In the genomic region with DNA sequence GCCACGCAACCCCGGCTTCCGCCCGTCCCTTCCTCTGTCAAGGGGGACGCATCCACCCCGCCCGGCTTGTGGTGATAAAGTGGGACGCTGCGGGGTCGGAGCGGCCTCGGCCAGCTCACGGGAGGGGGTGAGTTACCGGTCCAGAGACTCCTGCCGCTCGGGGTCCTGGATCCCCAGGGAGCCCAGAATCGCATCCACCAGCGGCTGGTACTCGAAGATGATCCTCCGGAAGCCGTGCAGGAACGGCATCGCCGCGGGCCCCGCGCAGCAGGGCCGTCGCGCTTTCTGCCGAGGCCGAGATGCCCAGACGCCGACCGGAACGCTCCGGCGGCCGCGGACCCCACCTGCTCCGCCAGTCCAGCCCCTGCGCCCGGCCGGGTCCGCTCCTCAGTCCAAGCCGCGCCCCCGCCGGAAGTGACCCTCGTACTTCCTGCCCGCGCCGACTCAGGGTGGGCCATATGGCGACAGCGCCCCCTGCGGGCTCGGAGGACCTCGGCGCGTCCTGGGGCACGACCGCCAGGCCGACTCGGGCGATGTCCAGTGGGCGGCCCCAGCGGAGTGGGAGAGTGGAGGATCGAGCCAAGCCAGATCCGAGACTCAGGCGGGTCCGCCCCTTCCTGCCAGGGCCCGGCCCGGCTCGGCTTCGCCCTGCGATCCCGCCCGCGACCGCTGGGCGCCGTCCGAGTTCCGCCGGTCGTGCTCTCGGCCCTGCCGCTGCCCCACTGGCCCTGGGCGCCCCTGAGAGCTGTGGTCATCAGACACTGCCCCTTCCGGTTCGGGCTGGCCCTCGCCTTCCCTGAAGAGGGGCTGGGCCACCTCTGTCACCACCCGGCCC, we compare ENCODE assay signal across 7 cellular contexts. TPM values are rescaled to one million over a fixed set of nuclear protein-coding genes. Genes with fewer than 3 reads are reported as not detected.
A peak's percentile ranks its signal among the peaks of the same experiment; 100 is the strongest.
DNase-seq lines count a peak whose midpoint lies in the region; ATAC-seq, FAIRE-seq and TF ChIP-seq lines count a peak whose summit lies in the region.

ASB6 (minus strand) TSS at position 401 of the 835 bp plus-strand sequence; CDS start at position 249, 152 bp downstream.

- WGBS in hepatocyte (ENCODE audit: low lambda C conversion rate, missing lambda C conversion rate), result under 1% methylated on average over 75 of the region's 93 CpGs

- H3K9ac ChIP-seq in astrocyte (ENCODE audit: low read length), result peak within 1 kb of the TSS; percentile 94

- H3K4me3 ChIP-seq in astrocyte (ENCODE audit: insufficient read depth, low read depth, low read length) (peak within 1 kb of the TSS; percentile 87), hepatocyte (peak within 1 kb of the TSS; percentile 71)

- no peak for FAIRE-seq in astrocyte (lab: Jason Lieb, UNC)

- peak within 1 kb of the TSS; percentile 84 for H3K27ac Mint-ChIP-seq in T-helper 2 cell treated with Interferon-gamma antibody and Interleukin-4, amounts not matched to agents 5 μg/mL and 100 μg/mL, for 36 hours
- peak within 1 kb of the TSS; percentile 85 for H3K27ac Mint-ChIP-seq in astrocyte (ENCODE audit: unreplicated experiment)

- no peaks in the 10 kb centered on the region for H3K27me3 Mint-ChIP-seq in T-helper 2 cell treated with Interferon-gamma antibody and Interleukin-4, amounts not matched to agents 5 μg/mL and 100 μg/mL, for 36 hours (ENCODE audit: low read depth)
- peaks cover 9% of the 10 kb centered on the region for H3K27me3 Mint-ChIP-seq in astrocyte (ENCODE audit: low read depth, unreplicated experiment)

- peak within 1 kb of the TSS; percentile 87 for H3K4me3 Mint-ChIP-seq in T-helper 2 cell treated with Interferon-gamma antibody and Interleukin-4, amounts not matched to agents 5 μg/mL and 100 μg/mL, for 36 hours
- peak within 1 kb of the TSS; percentile 94 for H3K4me3 Mint-ChIP-seq in astrocyte (ENCODE audit: unreplicated experiment)

- peaks cover 9% of the 10 kb centered on the region for H3K4me1 Mint-ChIP-seq in T-helper 2 cell treated with Interferon-gamma antibody and Interleukin-4, amounts not matched to agents 5 μg/mL and 100 μg/mL, for 36 hours (ENCODE audit: low read depth)
- H3K4me1 Mint-ChIP-seq in astrocyte (ENCODE audit: low read depth, unreplicated experiment), result peaks cover 11% of the 10 kb centered on the region

- ATAC-seq in GM18498 (IDR thresholded peaks at IDR 0.05; ENCODE audit: unreplicated experiment), result peak; percentile 85
- peak; percentile 84 for ATAC-seq in HG02884 (IDR thresholded peaks at IDR 0.05; ENCODE audit: unreplicated experiment)

- H3K36me3 ChIP-seq in astrocyte (ENCODE audit: insufficient read depth, low read length) (peaks cover 10% of the 10 kb centered on the region), hepatocyte (replicated peaks; ENCODE audit: insufficient read depth, low read depth) (no peaks in the 10 kb centered on the region)

- H3K27ac ChIP-seq in astrocyte (ENCODE audit: low read depth, low read length) (peak within 1 kb of the TSS; percentile 58), hepatocyte (peak within 1 kb of the TSS; percentile 90)

- peaks cover 48% of the 10 kb centered on the region for H4K20me1 ChIP-seq in astrocyte (ENCODE audit: insufficient read depth, low read length)
- H4K20me1 ChIP-seq in hepatocyte (ENCODE audit: insufficient read depth, poor library complexity, severe bottlenecking), result peaks cover 8% of the 10 kb centered on the region

- H3K9me3 Mint-ChIP-seq in T-helper 2 cell treated with Interferon-gamma antibody and Interleukin-4, amounts not matched to agents 5 μg/mL and 100 μg/mL, for 36 hours, result no peaks in the 10 kb centered on the region
- no peaks in the 10 kb centered on the region for H3K9me3 Mint-ChIP-seq in astrocyte (ENCODE audit: unreplicated experiment)

- no peaks in the 10 kb centered on the region for H3K27me3 ChIP-seq in astrocyte (ENCODE audit: insufficient read depth, low read length)
- H3K27me3 ChIP-seq in hepatocyte, result no peaks in the 10 kb centered on the region

- H3K79me2 ChIP-seq in astrocyte (ENCODE audit: insufficient read depth, low read length), result peaks cover 48% of the 10 kb centered on the region
- peaks cover 26% of the 10 kb centered on the region for H3K79me2 ChIP-seq in hepatocyte

- peak; percentile 63 for TF ChIP-seq CTCF in astrocyte (IDR thresholded peaks at IDR 0.05; ENCODE audit: insufficient read depth, low read depth, low read length)
- peak; percentile 100 for TF ChIP-seq CTCF in hepatocyte (IDR thresholded peaks at IDR 0.05; ENCODE audit: poor library complexity)

- H3K9me3 ChIP-seq in astrocyte (ENCODE audit: insufficient read depth, low read depth, low read length) (peaks cover 2% of the 10 kb centered on the region), hepatocyte (ENCODE audit: low read depth) (no peaks in the 10 kb centered on the region)

- H3K9me2 ChIP-seq in hepatocyte (replicated peaks; ENCODE audit: insufficient read depth), result no peaks in the 10 kb centered on the region

- DNase-seq in NCI-H1694 (lab: John Stamatoyannopoulos, UW), result peak; percentile 50
- peak; percentile 99 for DNase-seq in T-helper 2 cell treated with Interferon-gamma antibody and Interleukin-4, amounts not matched to agents 5 μg/mL and 100 μg/mL, for 36 hours (ENCODE audit: low spot score)
- peak; percentile 91 for DNase-seq in astrocyte (ENCODE audit: low read depth)
- DNase-seq in hepatocyte (ENCODE audit: low spot score), result peak; percentile 98
- DNase-seq in retina, result peak; percentile 99

- peak within 1 kb of the TSS; percentile 81 for H2AFZ ChIP-seq in astrocyte (ENCODE audit: low read depth, low read length)
- peak within 1 kb of the TSS; percentile 61 for H2AFZ ChIP-seq in hepatocyte

- H3K4me2 ChIP-seq in astrocyte (ENCODE audit: low read length), result peak within 1 kb of the TSS; percentile 98
- H3K4me2 ChIP-seq in hepatocyte, result peak within 1 kb of the TSS; percentile 96

- H3K4me1 ChIP-seq in astrocyte (ENCODE audit: insufficient read depth, low read length), result peaks cover 20% of the 10 kb centered on the region
- peaks cover 14% of the 10 kb centered on the region for H3K4me1 ChIP-seq in hepatocyte (ENCODE audit: insufficient read depth)

- H3K36me3 Mint-ChIP-seq in T-helper 2 cell treated with Interferon-gamma antibody and Interleukin-4, amounts not matched to agents 5 μg/mL and 100 μg/mL, for 36 hours (ENCODE audit: low read depth), result peaks cover 12% of the 10 kb centered on the region
- peaks cover 2% of the 10 kb centered on the region for H3K36me3 Mint-ChIP-seq in astrocyte (ENCODE audit: low read depth, unreplicated experiment)

RNA-seq across cellular contexts. Expression of gene ASB6, which starts in this region (rescaled TPM):
- total RNA-seq in astrocyte, result 21.7 and 24.3 TPM in 2 replicates
- total RNA-seq in hepatocyte, result 10.5 and 14.2 TPM in 2 replicates
- 10.7 and 15.5 TPM in 2 replicates for polyA plus RNA-seq in hepatocyte

Comparison
In these comparisons a context has a peak if more than half of its experiments do, and no peak if none do; other contexts are left out.
1. Peak in every context shown above with its lines: DNase-seq, ATAC-seq, H3K4me3 ChIP-seq and H3K27ac ChIP-seq.